Comparison of ENCODE assay signal across 1 cellular context in genomic region chr11:58490827-58491226, GRCh38.
TF ChIP-seq lines count a peak whose summit lies in the region.

No MANE protein-coding gene starts in this region.

TF ChIP-seq in GM23338, 12 proteins besides CTCF, POLR2A, EP300 and RAD21 (continued from another document):
- TF ChIP-seq REST (IDR thresholded peaks at IDR 0.05; ENCODE audit: unreplicated experiment) = no peak
- no peak for TF ChIP-seq ZNF114 (CRISPR knock-in tag; IDR thresholded peaks at IDR 0.05)
- TF ChIP-seq ETS1 (IDR thresholded peaks at IDR 0.05) = no peak
- no peak for TF ChIP-seq POLR2AphosphoS5 (IDR thresholded peaks at IDR 0.05; ENCODE audit: low read depth)
